ENCODE assay signal across 28 cellular contexts in genomic region chr6:155432293-155432692, GRCh38. TPM values are rescaled to one million over a fixed set of nuclear protein-coding genes. Genes with fewer than 3 reads are reported as not detected.
"Had no signal": no experiment of that assay in that cellular context is flagged by ENCODE, and none has a peak within 500 bp of the region (broad histone marks: within the 10 kb centered on the region; RNA-seq: fewer than 3 reads in every experiment).

No MANE protein-coding gene starts in this region.

- H3K27me3 Mint-ChIP-seq: activated naive CD8-positive, alpha-beta T cell treated with anti-CD3 and anti-CD28 coated beads for 36 hours; naive thymus-derived CD4-positive, alpha-beta T cell; stimulated activated naive CD8-positive, alpha-beta T cell treated with anti-CD3 and anti-CD28 coated beads, Interleukin-15, amount 100 ng/mL, for 72 hours had no signal

- H3K27me3 ChIP-seq: gastrocnemius medialis, ovary, suprapubic skin, transverse colon, vagina had no signal

- H3K4me3 ChIP-seq: gastrocnemius medialis, heart right ventricle, mucosa of descending colon, ovary, psoas muscle, suprapubic skin, transverse colon, vagina had no signal

- H3K9me3 Mint-ChIP-seq: activated naive CD8-positive, alpha-beta T cell treated with anti-CD3 and anti-CD28 coated beads for 36 hours; activated T-helper 1 cell treated with anti-CD3 and anti-CD28 coated beads, Interleukin-12 subunit alpha, Interleukin-12 subunit beta, Interleukin-2, Interleukin-4 antibody, amounts not matched to agents 30 ng/mL and 10 ng/mL and 1 ng/mL, durations not matched to agents 14 hours and 24 hours and 36 hours; endodermal cell; immature natural killer cell had no signal

- H3K36me3 ChIP-seq: gastrocnemius medialis, heart right ventricle, ovary, suprapubic skin, transverse colon, vagina had no signal

- H3K27ac Mint-ChIP-seq: activated naive CD8-positive, alpha-beta T cell treated with anti-CD3 and anti-CD28 coated beads for 36 hours; activated T-helper 1 cell treated with anti-CD3 and anti-CD28 coated beads, Interleukin-12 subunit alpha, Interleukin-12 subunit beta, Interleukin-2, Interleukin-4 antibody, amounts not matched to agents 30 ng/mL and 10 ng/mL and 1 ng/mL, durations not matched to agents 14 hours and 24 hours and 36 hours; endodermal cell; immature natural killer cell; naive thymus-derived CD4-positive, alpha-beta T cell; stimulated activated naive CD8-positive, alpha-beta T cell treated with anti-CD3 and anti-CD28 coated beads, Interleukin-15, amount 100 ng/mL, for 72 hours had no signal

- H3K4me3 Mint-ChIP-seq: activated naive CD8-positive, alpha-beta T cell treated with anti-CD3 and anti-CD28 coated beads for 36 hours; activated T-helper 1 cell treated with anti-CD3 and anti-CD28 coated beads, Interleukin-12 subunit alpha, Interleukin-12 subunit beta, Interleukin-2, Interleukin-4 antibody, amounts not matched to agents 30 ng/mL and 10 ng/mL and 1 ng/mL, durations not matched to agents 14 hours and 24 hours and 36 hours; endodermal cell; immature natural killer cell; naive thymus-derived CD4-positive, alpha-beta T cell; stimulated activated naive CD8-positive, alpha-beta T cell treated with anti-CD3 and anti-CD28 coated beads, Interleukin-15, amount 100 ng/mL, for 72 hours had no signal

- DNase-seq: activated CD4-positive, alpha-beta T cell treated with anti-CD3 and anti-CD28 coated beads for 48 hours; activated naive CD4-positive, alpha-beta T cell; activated naive CD8-positive, alpha-beta T cell treated with anti-CD3 and anti-CD28 coated beads for 36 hours; amniotic stem cell; caudate nucleus; endodermal cell; erythroblast; gastrocnemius medialis; heart right ventricle; immature natural killer cell; mesenchymal stem cell; mucosa of descending colon; naive thymus-derived CD4-positive, alpha-beta T cell; ovary; psoas muscle; right cardiac atrium; stimulated activated CD4-positive, alpha-beta T cell treated with anti-CD3 and anti-CD28 coated beads, Interleukin-15, amount 100 ng/mL, for 24 hours; stimulated activated CD4-positive, alpha-beta T cell treated with anti-CD3 and anti-CD28 coated beads, Interleukin-2, amount 100 ng/mL, for 48 hours; stimulated activated naive CD8-positive, alpha-beta T cell treated with anti-CD3 and anti-CD28 coated beads, Interleukin-15, amount 100 ng/mL, for 72 hours; SW 1271; T-helper 2 cell; transverse colon had no signal

- ATAC-seq: gastrocnemius medialis; heart right ventricle; mucosa of descending colon; naive thymus-derived CD4-positive, alpha-beta T cell; psoas muscle; right cardiac atrium; stimulated activated naive CD8-positive, alpha-beta T cell treated with anti-CD3 and anti-CD28 coated beads, Interleukin-15, amount 100 ng/mL, for 72 hours had no signal

- H3K27ac ChIP-seq: gastrocnemius medialis, heart right ventricle, ovary, psoas muscle, suprapubic skin, transverse colon, vagina had no signal

- H3K36me3 Mint-ChIP-seq: activated naive CD8-positive, alpha-beta T cell treated with anti-CD3 and anti-CD28 coated beads for 36 hours; naive thymus-derived CD4-positive, alpha-beta T cell had no signal

- H3K9me3 ChIP-seq: gastrocnemius medialis, heart right ventricle, mucosa of descending colon, ovary, psoas muscle, suprapubic skin, transverse colon, vagina had no signal

- H3K4me1 Mint-ChIP-seq: endodermal cell had no signal

- H3K4me1 ChIP-seq: gastrocnemius medialis, psoas muscle, suprapubic skin, vagina had no signal

RNA-seq across cellular contexts. Expression of gene NOX3, which starts 23.3 kb away (rescaled TPM):
- total RNA-seq: activated CD8-positive, alpha-beta memory T cell treated with anti-CD3 and anti-CD28 coated beads for 36 hours; activated naive CD8-positive, alpha-beta T cell treated with anti-CD3 and anti-CD28 coated beads for 36 hours; activated T-helper 1 cell treated with anti-CD3 and anti-CD28 coated beads, Interleukin-12 subunit alpha, Interleukin-12 subunit beta, Interleukin-2, Interleukin-4 antibody, amounts not matched to agents 30 ng/mL and 10 ng/mL and 1 ng/mL, durations not matched to agents 14 hours and 24 hours and 36 hours; endodermal cell; gastrocnemius medialis; heart right ventricle; lower leg skin; mucosa of descending colon; naive thymus-derived CD4-positive, alpha-beta T cell; ovary; psoas muscle; right cardiac atrium; skeletal muscle tissue; suprapubic skin; transverse colon; vagina had no signal
